16 cellular contexts compared by ENCODE assay signal in the genomic region with DNA sequence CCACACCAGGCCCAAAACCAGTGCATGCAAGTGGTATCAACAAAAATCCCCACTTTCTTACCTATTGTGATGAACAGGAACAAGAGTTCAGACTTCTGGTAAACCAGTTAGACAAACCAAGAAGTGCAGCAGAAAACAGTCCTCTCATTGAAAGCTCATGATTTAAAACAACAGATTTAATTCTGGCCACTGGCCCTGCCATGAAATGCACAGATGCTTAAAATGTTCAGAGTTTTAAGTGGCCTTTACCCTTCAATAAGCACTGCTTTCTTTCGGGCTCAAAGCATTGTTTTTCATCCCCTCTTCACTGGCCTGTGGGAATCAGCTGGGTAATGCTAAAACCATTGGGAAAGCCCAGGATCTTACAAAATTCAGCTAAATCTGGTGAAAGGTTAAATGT.
A peak's percentile ranks its signal among the peaks of the same experiment; 100 is the strongest.
DNase-seq lines count a peak whose midpoint lies in the region; ATAC-seq and TF ChIP-seq lines count a peak whose summit lies in the region.
"Had no signal": no experiment of that assay in that cellular context is flagged by ENCODE, and none has a peak within 500 bp of the region (broad histone marks: within the 10 kb centered on the region; RNA-seq: fewer than 3 reads in every experiment).

No MANE protein-coding gene starts in this region.

- H3K23me2 ChIP-seq in H9 (ENCODE audit: insufficient read length, low read depth, low read length, poor library complexity, severe bottlenecking) = no peaks in the 10 kb centered on the region

- H3K14ac ChIP-seq in H9 (ENCODE audit: insufficient read depth, low read length) = no peak overlapping the region

- H3K27ac Mint-ChIP-seq in H9 (no peak overlapping the region), chondrocyte (ENCODE audit: unreplicated experiment) (no peak overlapping the region)
- H3K27ac Mint-ChIP-seq: CD4-positive, alpha-beta T cell; CD8-positive, alpha-beta memory T cell; HFFc6 had no signal

- CTCF ChIA-PET in HEK293T (lab: Yijun Ruan, JAX) = interaction anchor here (0.6 to 1.3 kb wide), 4 partner anchors 155 to 432 kb away, joined by 3 to 5 read pairs (median 3); no protein-coding TSS in a partner anchor
- CTCF ChIA-PET in OCI-LY7 (lab: Charles Lee; ENCODE audit: unreplicated experiment) = interaction anchor here (0.8 kb wide), 1 partner anchor 21 kb away, joined by 3 read pairs; no protein-coding TSS in a partner anchor

- no peak overlapping the region for H3K23ac ChIP-seq in H9 (ENCODE audit: insufficient read length, low read depth, low read length)

- no peak overlapping the region for H2BK120ac ChIP-seq in H9 (ENCODE audit: low read depth, low read length, poor library complexity, severe bottlenecking)

- H3K4me3 ChIP-seq in BLaER1 treated with 17β-estradiol and CSF1 and Interleukin-3, amounts not matched to agents 10 nM and 100 nM = no peak overlapping the region
- no peak overlapping the region for H3K4me3 ChIP-seq in OCI-LY7 (ENCODE audit: low read depth, low read length, poor library complexity, severe bottlenecking)

- H3K4me3 Mint-ChIP-seq in H9 (no peak overlapping the region), chondrocyte (ENCODE audit: unreplicated experiment) (no peak overlapping the region)
- H3K4me3 Mint-ChIP-seq: CD14-positive monocyte; CD4-positive, alpha-beta T cell; CD8-positive, alpha-beta memory T cell; HFFc6 had no signal

- no peak overlapping the region for H4K5ac ChIP-seq in H9 (ENCODE audit: insufficient read length, low read depth, low read length)

- no peak overlapping the region for H4K91ac ChIP-seq in H9 (ENCODE audit: insufficient read length, low read depth, low read length)

- TF ChIP-seq CTCF in H9 (conservative IDR thresholded peaks at IDR 0.05) (no peak), OCI-LY7 (conservative IDR thresholded peaks at IDR 0.05; ENCODE audit: low read length) (no peak), chondrocyte (IDR thresholded peaks at IDR 0.05) (no peak)

- H2AFZ ChIP-seq in H9 (ENCODE audit: low read length) (no peak overlapping the region), OCI-LY7 (ENCODE audit: low read length) (no peak overlapping the region)

- WGBS in H9 (ENCODE audit: extremely low coverage, insufficient read length, low lambda C conversion rate) = no CpG with 5 or more reads among the region's 1 CpG

- H3K9ac ChIP-seq in BLaER1 treated with 17β-estradiol and CSF1 and Interleukin-3, amounts not matched to agents 10 nM and 100 nM = 0 out of 22 replicates have a peak overlapping the region, but pooled peaks of 1 of the 11 experiments have one; percentile 7
- H3K9ac ChIP-seq in H9 (ENCODE audit: extremely low read depth, insufficient read length, low read length) = no peak overlapping the region

- H3K27me3 Mint-ChIP-seq in H9 (ENCODE audit: low read depth) = no peaks in the 10 kb centered on the region; the same call in 1 of the 2 replicates
- H3K27me3 Mint-ChIP-seq in chondrocyte (ENCODE audit: low read depth) = no peaks in the 10 kb centered on the region
- H3K27me3 Mint-ChIP-seq: CD4-positive, alpha-beta T cell had no signal

- peaks cover 6% of the 10 kb centered on the region in 2 experiments for H3K4me1 Mint-ChIP-seq in H9
- H3K4me1 Mint-ChIP-seq in chondrocyte (ENCODE audit: low read depth) = no peaks in the 10 kb centered on the region
- H3K4me1 Mint-ChIP-seq: CD14-positive monocyte; CD8-positive, alpha-beta memory T cell had no signal

- no peak overlapping the region for H4K8ac ChIP-seq in H9 (replicated peaks; ENCODE audit: insufficient read length, low read depth, low read length)

- H3T11ph ChIP-seq in H9 (ENCODE audit: low read length) = no peak overlapping the region

- H2BK5ac ChIP-seq in H9 (ENCODE audit: insufficient read length, low read length) = no peak overlapping the region

- no peaks in the 10 kb centered on the region for H3K36me3 Mint-ChIP-seq in H9 (ENCODE audit: insufficient read depth in 1 of 3, low read depth in 3 of 3)
- H3K36me3 Mint-ChIP-seq in chondrocyte (ENCODE audit: low read depth) = peaks cover 3% of the 10 kb centered on the region
- H3K36me3 Mint-ChIP-seq: CD14-positive monocyte; CD8-positive, alpha-beta memory T cell had no signal

- H2BK15ac ChIP-seq in H9 (ENCODE audit: low read depth, low read length) = no peak overlapping the region

- no peaks in the 10 kb centered on the region for H3K27me3 ChIP-seq in BLaER1 treated with 17β-estradiol and CSF1 and Interleukin-3, amounts not matched to agents 10 nM and 100 nM
- no peaks in the 10 kb centered on the region for H3K27me3 ChIP-seq in H9 (ENCODE audit: insufficient read depth, low read length)

- ATAC-seq in sciatic nerve = peak; percentile 30

- H3K36me3 ChIP-seq in BLaER1 treated with 17β-estradiol and CSF1 and Interleukin-3, amounts not matched to agents 10 nM and 100 nM = no peaks in the 10 kb centered on the region
- H3K36me3 ChIP-seq in OCI-LY7 (ENCODE audit: insufficient read depth, low read length) = no peaks in the 10 kb centered on the region

- DNase-seq in DMS79 treated with DMSO at 0.1 percent for 48 hours (lab: John Stamatoyannopoulos, UW) = peak; percentile 56
- peak; percentile 21 for DNase-seq in NCI-H69 (lab: John Stamatoyannopoulos, UW)
- DNase-seq in sciatic nerve (ENCODE audit: low spot score) = no peak
- DNase-seq in HEK293T (ENCODE audit: extremely low spot score) = no peak
- DNase-seq in H9 = no peak
- DNase-seq in OCI-LY7 (ENCODE audit: low spot score) = no peak
- no peak for DNase-seq in chondrocyte (ENCODE audit: low spot score)
- DNase-seq: Calu3; CD4-positive, alpha-beta T cell; CD8-positive, alpha-beta memory T cell; COR-L47; DMS53; H7; HFFc6 had no signal

- no peak overlapping the region for H3K27ac ChIP-seq in BLaER1 treated with 17β-estradiol and CSF1 and Interleukin-3, amounts not matched to agents 10 nM and 100 nM
- H3K27ac ChIP-seq in H9 (ENCODE audit: insufficient read length, low read depth, low read length) (no peak overlapping the region), OCI-LY7 (ENCODE audit: low read depth, low read length, poor library complexity, severe bottlenecking) (no peak overlapping the region)

- no peak overlapping the region for H3K56ac ChIP-seq in H9 (ENCODE audit: insufficient read length, low read depth, low read length)

- peaks cover 0 to 14% (median 9%) of the 10 kb centered on the region in 10 experiments; a peak in 10 of 20 replicates for H3K4me1 ChIP-seq in BLaER1 treated with 17β-estradiol and CSF1 and Interleukin-3, amounts not matched to agents 10 nM and 100 nM
- no peaks in the 10 kb centered on the region for H3K4me1 ChIP-seq in H9 (ENCODE audit: insufficient read depth, low read length)
- no peaks in the 10 kb centered on the region for H3K4me1 ChIP-seq in OCI-LY7 (ENCODE audit: insufficient read depth, low read length, poor library complexity, severe bottlenecking)

- peak overlapping the region in 7 of 11 experiments; percentile 7 to 55 (median 26); a peak in 12 of 22 replicates for H3K4me2 ChIP-seq in BLaER1 treated with 17β-estradiol and CSF1 and Interleukin-3, amounts not matched to agents 10 nM and 100 nM
- H3K4me2 ChIP-seq in H9 (ENCODE audit: insufficient read depth, insufficient read length, low read length) (no peak overlapping the region), OCI-LY7 (ENCODE audit: low read length) (no peak overlapping the region)

- no peak overlapping the region for H2AK5ac ChIP-seq in H9 (ENCODE audit: insufficient read length, low read length)

- intact Hi-C loops in sciatic nerve (cut with DNase I) = no loop called here
- intact Hi-C loops in OCI-LY7 (cut with micrococcal nuclease; ENCODE audit: unreplicated experiment) = loop anchor here (5.0 kb wide), 4 partner anchors 184 to 939 kb away; no protein-coding TSS in a partner anchor

- H4K20me1 ChIP-seq in BLaER1 treated with 17β-estradiol and CSF1 and Interleukin-3, amounts not matched to agents 10 nM and 100 nM = no peaks in the 10 kb centered on the region
- H4K20me1 ChIP-seq in H9 (ENCODE audit: control insufficient read depth, insufficient read depth, insufficient read length) (no peaks in the 10 kb centered on the region), OCI-LY7 (ENCODE audit: insufficient read depth, low read length) (no peaks in the 10 kb centered on the region)

- H2BK12ac ChIP-seq in H9 (ENCODE audit: insufficient read length, low read depth, low read length) = no peak overlapping the region

- no peaks in the 10 kb centered on the region for H3K9me2 ChIP-seq in OCI-LY7 (ENCODE audit: insufficient read depth, low read length)

- POLR2A ChIA-PET in HEK293T (lab: Yijun Ruan, JAX) = no interaction called here
- POLR2A ChIA-PET in OCI-LY7 (lab: Charles Lee) = no interaction called here

- H3K18ac ChIP-seq in H9 (ENCODE audit: insufficient read length, low read depth, low read length) = no peak overlapping the region

- BruUV-seq in OCI-LY7 (replicated peaks; lab: Mats Ljungman, UMichigan) = no TSS peak

- H3K79me2 ChIP-seq in H9 (ENCODE audit: insufficient read depth, low read length) = no peaks in the 10 kb centered on the region
- no peaks in the 10 kb centered on the region; the same call in 1 of the 2 replicates for H3K79me2 ChIP-seq in OCI-LY7 (ENCODE audit: insufficient read depth, low read depth, low read length)

- H3K4ac ChIP-seq in H9 (ENCODE audit: low read depth, low read length) = no peak overlapping the region

- H3K79me1 ChIP-seq in H9 (ENCODE audit: insufficient read depth, low read depth, low read length, poor library complexity, severe bottlenecking) = no peaks in the 10 kb centered on the region

- H3K9me3 Mint-ChIP-seq in H9 (no peaks in the 10 kb centered on the region), chondrocyte (ENCODE audit: low read depth) (no peaks in the 10 kb centered on the region)
- H3K9me3 Mint-ChIP-seq: CD14-positive monocyte; CD4-positive, alpha-beta T cell; CD8-positive, alpha-beta memory T cell; HFFc6 had no signal

- H3K9me3 ChIP-seq in BLaER1 treated with 17β-estradiol and CSF1 and Interleukin-3, amounts not matched to agents 10 nM and 100 nM (replicated peaks in 1 of 11) = no peaks in the 10 kb centered on the region
- H3K9me3 ChIP-seq in H9 (ENCODE audit: control insufficient read depth, low read depth, low read length) (no peaks in the 10 kb centered on the region), OCI-LY7 (ENCODE audit: low read length) (no peaks in the 10 kb centered on the region)

- no peak overlapping the region for H2BK20ac ChIP-seq in H9 (ENCODE audit: low read depth, low read length, poor library complexity, severe bottlenecking)

TF ChIP-seq in HEK293T, 16 proteins besides CTCF, POLR2A, EP300 and RAD21 (continues in another document):
- TF ChIP-seq CTBP1 (IDR thresholded peaks at IDR 0.05; ENCODE audit: borderline replicate concordance) = no peak
- no peak for TF ChIP-seq ARNT (IDR thresholded peaks at IDR 0.05)
- no peak for TF ChIP-seq SP1 (IDR thresholded peaks at IDR 0.05)
- no peak for TF ChIP-seq SUZ12 (IDR thresholded peaks at IDR 0.05)
- TF ChIP-seq ELF4 (IDR thresholded peaks at IDR 0.05) = no peak
- no peak for TF ChIP-seq NFRKB (IDR thresholded peaks at IDR 0.05)
- no peak for TF ChIP-seq BHLHE40 (IDR thresholded peaks at IDR 0.05; ENCODE audit: borderline replicate concordance)
- no peak for TF ChIP-seq HDGF (IDR thresholded peaks at IDR 0.05; ENCODE audit: borderline replicate concordance)
- no peak for TF ChIP-seq FOXK2 (IDR thresholded peaks at IDR 0.05)

Comparison
In these comparisons a context has a peak if more than half of its experiments do, and no peak if none do; other contexts are left out.
1. H3K4me2 ChIP-seq: peak in BLaER1 treated with 17β-estradiol and CSF1 and Interleukin-3, amounts not matched to agents 10 nM and 100 nM (7 of 11); none in H9 (single experiment) and OCI-LY7 (single experiment).
2. DNase-seq: peak in DMS79 treated with DMSO at 0.1 percent for 48 hours (single experiment) and NCI-H69 (single experiment); none in sciatic nerve (single experiment), HEK293T (single experiment), H9 (single experiment), OCI-LY7 (single experiment) and chondrocyte (single experiment).